1 cellular context compared by ENCODE assay signal in genomic region chr19:31096047-31096446, GRCh38.
TF ChIP-seq lines count a peak whose summit lies in the region.

No MANE protein-coding gene starts in this region.

TF ChIP-seq in GM23338, 12 proteins besides CTCF, POLR2A, EP300 and RAD21 (continued from another document):
- TF ChIP-seq REST (IDR thresholded peaks at IDR 0.05; ENCODE audit: unreplicated experiment), result no peak
- TF ChIP-seq CREB1 (CRISPR knock-in tag; IDR thresholded peaks at IDR 0.05; ENCODE audit: low read depth), result no peak
